Comparison of ENCODE assay signal across 20 cellular contexts in the genomic region with DNA sequence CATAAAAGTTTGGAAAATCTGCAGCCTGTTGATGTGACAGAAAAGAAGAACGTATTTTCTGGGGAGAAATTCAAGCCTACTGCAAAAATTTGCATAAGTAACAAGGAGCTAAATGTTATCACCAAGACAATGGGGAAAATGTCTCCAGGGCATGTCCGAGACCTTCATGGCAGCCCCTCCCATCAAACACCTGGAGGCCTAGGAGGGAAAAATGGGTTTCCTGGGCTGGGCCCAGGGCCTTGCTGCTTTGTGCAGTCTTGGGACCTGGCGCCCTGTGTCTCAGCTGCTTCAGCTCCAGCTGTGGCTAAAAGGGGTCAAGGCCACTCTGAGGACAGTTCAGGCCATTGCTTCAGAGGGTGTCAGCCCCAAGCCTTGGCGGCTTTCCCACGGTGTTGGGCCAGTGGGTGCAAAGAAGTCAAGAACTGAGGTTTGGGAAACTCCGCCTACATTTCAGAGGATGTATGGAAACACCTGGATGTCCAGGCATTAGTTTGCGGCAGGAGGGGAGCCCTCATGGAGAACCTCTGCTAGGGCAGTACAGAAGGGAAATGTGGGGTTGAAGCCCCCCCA.
"Had no signal": no experiment of that assay in that cellular context is flagged by ENCODE, and none has a peak within 500 bp of the region (broad histone marks: within the 10 kb centered on the region; RNA-seq: fewer than 3 reads in every experiment).

No MANE protein-coding gene starts in this region.

- H3K27ac ChIP-seq: SJCRH30 had no signal

- H3K27me3 ChIP-seq: MG63, SJCRH30 had no signal

- H3K4me1 ChIP-seq: SJCRH30 had no signal

- H3K9me3 ChIP-seq: MG63, SJCRH30 had no signal

- FAIRE-seq: RCC 7860 had no signal

- H3K4me3 ChIP-seq: MG63, SJCRH30 had no signal

- DNase-seq: Karpas-422, KBM-7, MG63, NCI-H1092, NCI-H1105 treated with DMSO at 0.1 percent for 48 hours, NCI-H1417 treated with DMSO at 0.1 percent for 48 hours, NCI-H146, NCI-H1694 treated with DMSO at 0.1 percent for 48 hours, NCI-H1930, NCI-H2081, NCI-H2107, NCI-H2227 treated with DMSO at 0.1 percent for 48 hours, NCI-H524, NCI-H526 treated with DMSO at 0.1 percent for 48 hours, NCI-H748 treated with DMSO at 0.1 percent for 48 hours, RPMI8226, SHP77 treated with DMSO at 0.1 percent for 48 hours, SJCRH30 had no signal

- ATAC-seq: SK-N-SH treated with all-trans-retinoic acid at 6 μM for 48 hours had no signal
